Comparison of ENCODE assay signal across 8 cellular contexts in genomic region chr2:167550448-167550847, GRCh38.
DNase-seq lines count a peak whose midpoint lies in the region; ATAC-seq and TF ChIP-seq lines count a peak whose summit lies in the region.

No MANE protein-coding gene starts in this region.

- intact Hi-C loops in posterior vena cava (cut with DNase I) = no loop called here

- peak; percentile 49 for DNase-seq in A172 (ENCODE audit: low spot score)
- DNase-seq in GM13977 (ENCODE audit: low spot score) = peak; percentile 26
- peak; percentile 28 for DNase-seq in NCI-H526 treated with DMSO at 0.1 percent for 48 hours (lab: John Stamatoyannopoulos, UW)
- DNase-seq in fibroblast of gingiva (ENCODE audit: low read depth) = peak; percentile 17
- DNase-seq in posterior vena cava (ENCODE audit: low spot score) = no peak
- no peak for DNase-seq in activated CD8-positive, alpha-beta memory T cell treated with anti-CD3 and anti-CD28 coated beads for 24 hours

- in situ Hi-C loops in GM13977 (cut with MboI; ENCODE audit: low pct_unique_long_range_greater_than_20kb, low sequenced_read_pairs, unreplicated experiment) = no loop called here

- no peak for ATAC-seq in HG03139 (IDR thresholded peaks at IDR 0.05; ENCODE audit: unreplicated experiment)
- no peak for ATAC-seq in GM21717 (IDR thresholded peaks at IDR 0.05; ENCODE audit: unreplicated experiment)

- TF ChIP-seq CTCF in GM13977 (IDR thresholded peaks at IDR 0.05; ENCODE audit: extremely low read depth, insufficient read depth, missing control alignments) = peak; percentile 35

Comparison
In these comparisons a context has a peak if more than half of its experiments do, and no peak if none do; other contexts are left out.
1. DNase-seq: peak in A172 (single experiment), GM13977 (single experiment), NCI-H526 treated with DMSO at 0.1 percent for 48 hours (single experiment) and fibroblast of gingiva (single experiment); none in posterior vena cava (single experiment) and activated CD8-positive, alpha-beta memory T cell treated with anti-CD3 and anti-CD28 coated beads for 24 hours (single experiment).